8 cellular contexts compared by ENCODE assay signal in genomic region chr17:65163990-65164495, GRCh38. TPM values are rescaled to one million over a fixed set of nuclear protein-coding genes. Genes with fewer than 3 reads are reported as not detected.
DNase-seq lines count a peak whose midpoint lies in the region; ATAC-seq and TF ChIP-seq lines count a peak whose summit lies in the region.

No MANE protein-coding gene starts in this region.

- TF ChIP-seq CTCF in CD4-positive, alpha-beta T cell (IDR thresholded peaks at IDR 0.05): no peak
- TF ChIP-seq CTCF in activated B cell treated with CpG ODN at 0.5 μM for 24 hours (IDR thresholded peaks at IDR 0.05) (no peak), fibroblast of mammary gland (conservative IDR thresholded peaks at IDR 0.05; ENCODE audit: control insufficient read depth, insufficient read depth, low read depth, low read length) (no peak), suprapubic skin (IDR thresholded peaks at IDR 0.05) (no peak), tibial artery (IDR thresholded peaks at IDR 0.05) (no peak)

- TF ChIP-seq EP300 in suprapubic skin (IDR thresholded peaks at IDR 0.05): no peak

- intact Hi-C loops in CD4-positive, alpha-beta T cell (cut with DNase I, micrococcal nuclease): no loop called here
- intact Hi-C loops in activated B cell treated with CpG ODN at 0.5 μM for 24 hours (cut with micrococcal nuclease): loop anchor here (1.0 kb wide), 3 partner anchors 9 to 189 kb away; no protein-coding TSS in a partner anchor
- intact Hi-C loops in tibial artery (cut with DNase I; ENCODE audit: low total_unique reads): no loop called here

- DNase-seq in CD4-positive, alpha-beta T cell: peak in 6 of 10 experiments; percentile 3 to 34 (median 25)
- DNase-seq in activated B cell treated with CpG ODN at 0.5 μM for 24 hours: peak; percentile 27
- DNase-seq in fibroblast of mammary gland (ENCODE audit: low read depth): peak; percentile 67
- no peak for DNase-seq in suprapubic skin (ENCODE audit: low spot score in 2 of 2)
- no peak for DNase-seq in tibial artery
- no peak for DNase-seq in NCI-H146 (lab: John Stamatoyannopoulos, UW)

- no peak overlapping the region for H3K4me3 Mint-ChIP-seq in CD4-positive, alpha-beta T cell
- peak overlapping the region; percentile 11 for H3K4me3 Mint-ChIP-seq in activated B cell treated with CpG ODN at 0.5 μM for 24 hours

- H3K4me1 Mint-ChIP-seq in CD4-positive, alpha-beta T cell (ENCODE audit: low read depth): peaks cover 11% of the 10 kb centered on the region
- peaks cover 17% of the 10 kb centered on the region for H3K4me1 Mint-ChIP-seq in activated B cell treated with CpG ODN at 0.5 μM for 24 hours

- no peak for TF ChIP-seq POLR2A in suprapubic skin (IDR thresholded peaks at IDR 0.05)

- peak; percentile 80 for ATAC-seq in CD4-positive, alpha-beta T cell (ENCODE audit: poor library complexity)
- ATAC-seq in GM19463 (IDR thresholded peaks at IDR 0.05; ENCODE audit: unreplicated experiment) (peak; percentile 98), HG03432 (IDR thresholded peaks at IDR 0.05; ENCODE audit: unreplicated experiment) (peak; percentile 98), activated B cell treated with CpG ODN at 0.5 μM for 24 hours (ENCODE audit: low read depth) (peak; percentile 94)

- no peaks in the 10 kb centered on the region for H3K4me1 ChIP-seq in suprapubic skin
- no peaks in the 10 kb centered on the region for H3K4me1 ChIP-seq in tibial artery

- no peaks in the 10 kb centered on the region for H3K9me3 Mint-ChIP-seq in CD4-positive, alpha-beta T cell
- H3K9me3 Mint-ChIP-seq in activated B cell treated with CpG ODN at 0.5 μM for 24 hours: no peaks in the 10 kb centered on the region

- no peaks in the 10 kb centered on the region for H3K36me3 Mint-ChIP-seq in CD4-positive, alpha-beta T cell (ENCODE audit: low read depth)
- no peaks in the 10 kb centered on the region for H3K36me3 Mint-ChIP-seq in activated B cell treated with CpG ODN at 0.5 μM for 24 hours (ENCODE audit: low read depth)

- H3K27ac ChIP-seq in CD4-positive, alpha-beta T cell (ENCODE audit: low read depth, low read length): no peak overlapping the region
- peak overlapping the region; percentile 7 for H3K27ac ChIP-seq in suprapubic skin
- no peak overlapping the region for H3K27ac ChIP-seq in tibial artery

- no peaks in the 10 kb centered on the region for H3K27me3 Mint-ChIP-seq in CD4-positive, alpha-beta T cell
- no peaks in the 10 kb centered on the region for H3K27me3 Mint-ChIP-seq in activated B cell treated with CpG ODN at 0.5 μM for 24 hours

- no peaks in the 10 kb centered on the region for H3K9me3 ChIP-seq in CD4-positive, alpha-beta T cell (ENCODE audit: control insufficient read depth, low read length)
- H3K9me3 ChIP-seq in suprapubic skin: no peaks in the 10 kb centered on the region
- no peaks in the 10 kb centered on the region for H3K9me3 ChIP-seq in tibial artery

- no peak overlapping the region for H3K4me3 ChIP-seq in fibroblast of mammary gland (ENCODE audit: control insufficient read depth, low read depth, low read length)
- no peak overlapping the region for H3K4me3 ChIP-seq in suprapubic skin
- no peak overlapping the region for H3K4me3 ChIP-seq in tibial artery

- CTCF ChIA-PET in CD4-positive, alpha-beta T cell (lab: Charles Lee): interaction anchor here (0.9 to 1.2 kb wide), 2 partner anchors 8 to 34 kb away, joined by 3 to 4 read pairs; no protein-coding TSS in a partner anchor
- CTCF ChIA-PET in activated B cell treated with CpG ODN at 0.5 μM for 24 hours (lab: Charles Lee): no interaction called here

- 32% methylated on average over 4 of the region's 5 CpGs for WGBS in suprapubic skin

- no peaks in the 10 kb centered on the region for H3K36me3 ChIP-seq in suprapubic skin
- no peaks in the 10 kb centered on the region for H3K36me3 ChIP-seq in tibial artery

- peak overlapping the region; percentile 37 for H3K27ac Mint-ChIP-seq in CD4-positive, alpha-beta T cell
- peak overlapping the region; percentile 55 for H3K27ac Mint-ChIP-seq in activated B cell treated with CpG ODN at 0.5 μM for 24 hours

- POLR2A ChIA-PET in CD4-positive, alpha-beta T cell (lab: Charles Lee): no interaction called here
- POLR2A ChIA-PET in activated B cell treated with CpG ODN at 0.5 μM for 24 hours (lab: Charles Lee): interaction anchor here (1.0 to 2.7 kb wide), 7 partner anchors 9 to 178 kb away, joined by 3 to 17 read pairs (median 4); partner anchors contain the start of gene RGS9

- H3K27me3 ChIP-seq in CD4-positive, alpha-beta T cell (ENCODE audit: control insufficient read depth, insufficient read depth, low read length): no peaks in the 10 kb centered on the region
- H3K27me3 ChIP-seq in suprapubic skin (no peaks in the 10 kb centered on the region), tibial artery (no peaks in the 10 kb centered on the region)

RNA-seq across cellular contexts. Expression of gene RGS9, which starts 26.9 kb away (rescaled TPM):
- under 1 TPM; 0.60 to 0.73 TPM for total RNA-seq in CD4-positive, alpha-beta T cell
- total RNA-seq in activated B cell treated with CpG ODN at 0.5 μM for 24 hours (3.2 TPM in 2 replicates), suprapubic skin (1 to 10 TPM; 1.1 to 8.5 (median 3.6) TPM)

Comparison
In these comparisons a context has a peak if more than half of its experiments do, and no peak if none do; other contexts are left out.
1. DNase-seq: peak in CD4-positive, alpha-beta T cell (6 of 10), activated B cell treated with CpG ODN at 0.5 μM for 24 hours (single experiment) and fibroblast of mammary gland (single experiment); none in suprapubic skin (0 of 2), tibial artery (0 of 2) and NCI-H146 (single experiment).
2. Peak in every context shown above with its lines, with median percentiles within 50 percentile points of each other: ATAC-seq.